25 cellular contexts compared by ENCODE assay signal in the genomic region with DNA sequence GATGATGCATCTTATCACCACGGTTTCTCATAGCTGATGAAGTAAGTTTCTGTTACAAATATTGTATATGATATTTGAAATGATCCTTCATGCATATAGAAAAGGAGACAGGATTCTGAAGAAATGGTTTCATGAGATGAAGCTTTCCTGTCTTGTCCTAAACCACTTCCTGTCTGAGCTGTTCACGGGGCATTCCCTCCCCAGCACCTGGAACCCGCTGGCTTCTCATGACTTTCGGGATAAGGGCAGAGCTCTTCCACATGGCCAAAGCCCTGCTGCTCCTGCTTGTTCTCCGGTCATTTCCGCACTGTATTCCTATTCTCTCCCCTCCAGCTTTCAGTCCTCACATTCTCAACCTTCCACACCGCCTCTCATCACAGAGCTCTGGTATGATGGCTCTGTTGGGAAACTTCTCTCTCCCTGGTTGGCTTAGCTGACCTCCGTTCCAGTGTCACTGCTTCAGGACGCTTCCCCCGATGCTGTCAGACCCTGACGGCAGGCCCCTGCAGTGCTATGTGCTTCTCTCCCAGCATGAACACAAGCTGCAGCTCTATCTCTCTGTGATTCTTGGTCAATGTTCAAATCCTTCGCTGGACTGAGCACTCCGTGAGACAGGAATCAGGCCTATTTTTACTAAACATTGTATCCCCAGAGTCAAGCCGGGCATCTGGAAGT.
DNase-seq lines count a peak whose midpoint lies in the region; ATAC-seq and TF ChIP-seq lines count a peak whose summit lies in the region.
"Had no signal": no experiment of that assay in that cellular context is flagged by ENCODE, and none has a peak within 500 bp of the region (broad histone marks: within the 10 kb centered on the region; RNA-seq: fewer than 3 reads in every experiment).

No MANE protein-coding gene starts in this region.

- H3K4me3 ChIP-seq in left ventricle myocardium inferior: no peak overlapping the region
- H3K4me3 ChIP-seq: colonic mucosa, left lung, psoas muscle, vagina had no signal

- TF ChIP-seq CTCF in left ventricle myocardium inferior (IDR thresholded peaks at IDR 0.05; ENCODE audit: borderline replicate concordance): no peak
- TF ChIP-seq CTCF in nephron (IDR thresholded peaks at IDR 0.05; ENCODE audit: unreplicated experiment in 3 of 3): no peak
- no peak for TF ChIP-seq CTCF in omental fat pad (IDR thresholded peaks at IDR 0.05)

- H3K27ac Mint-ChIP-seq in activated T-helper 17 cell treated with anti-CD3 and anti-CD28 coated beads, Interleukin-2, amount 50 U/mL, for 72 hours: peak overlapping the region; percentile 56
- peak overlapping the region; percentile 36 to 76 (median 71) for H3K27ac Mint-ChIP-seq in nephron
- H3K27ac Mint-ChIP-seq: endodermal cell, HFFc6 had no signal

- H3K9me3 ChIP-seq in left ventricle myocardium inferior (replicated peaks): no peaks in the 10 kb centered on the region
- H3K9me3 ChIP-seq: colonic mucosa, left lung, psoas muscle, vagina had no signal

- no peaks in the 10 kb centered on the region for H3K36me3 Mint-ChIP-seq in activated T-helper 17 cell treated with anti-CD3 and anti-CD28 coated beads, Interleukin-2, amount 50 U/mL, for 72 hours (ENCODE audit: low read depth)
- no peaks in the 10 kb centered on the region for H3K36me3 Mint-ChIP-seq in nephron (ENCODE audit: low read depth)

- H3K27me3 Mint-ChIP-seq in activated T-helper 17 cell treated with anti-CD3 and anti-CD28 coated beads, Interleukin-2, amount 50 U/mL, for 72 hours: no peaks in the 10 kb centered on the region
- no peaks in the 10 kb centered on the region for H3K27me3 Mint-ChIP-seq in nephron (ENCODE audit: low read depth)

- DNase-seq in left ventricle myocardium inferior (no peak), Right ventricle myocardium superior (no peak), DMS 273 treated with DMSO at 0.1 percent for 48 hours (lab: John Stamatoyannopoulos, UW) (no peak), omental fat pad (ENCODE audit: low spot score) (no peak), SIG-M5 (lab: John Stamatoyannopoulos, UW) (no peak)
- DNase-seq: activated CD4-positive, CD25-positive, alpha-beta regulatory T cell; brain microvascular endothelial cell; CD8-positive, alpha-beta memory T cell; colonic mucosa; DMS53; endodermal cell; HFFc6; KG1; left lung; midbrain; NCI-H146; NCI-H2171 treated with DMSO at 0.1 percent for 48 hours; NCI-H524 treated with DMSO at 0.1 percent for 48 hours; psoas muscle; RPMI8226; stimulated activated CD4-positive, alpha-beta T cell treated with anti-CD3 and anti-CD28 coated beads, Interleukin-1b, Interleukin-23, amount 100 ng/mL, for 48 hours had no signal

- no peak overlapping the region for H3K4me3 Mint-ChIP-seq in activated T-helper 17 cell treated with anti-CD3 and anti-CD28 coated beads, Interleukin-2, amount 50 U/mL, for 72 hours
- no peak overlapping the region for H3K4me3 Mint-ChIP-seq in nephron
- H3K4me3 Mint-ChIP-seq: CD8-positive, alpha-beta memory T cell; endodermal cell; HFFc6 had no signal

- ATAC-seq in Right ventricle myocardium superior (ENCODE audit: poor library complexity) (no peak), omental fat pad (ENCODE audit: low FRiP score) (no peak)
- ATAC-seq in activated T-helper 17 cell treated with anti-CD3 and anti-CD28 coated beads, Interleukin-2, amount 50 U/mL, for 72 hours (replicated peaks): peak; percentile 78
- ATAC-seq: left lung, psoas muscle, SK-N-SH treated with all-trans-retinoic acid at 6 μM for 48 hours had no signal

- H3K27me3 ChIP-seq in left ventricle myocardium inferior (ENCODE audit: low read depth): no peaks in the 10 kb centered on the region
- H3K27me3 ChIP-seq: brain microvascular endothelial cell, colonic mucosa, left lung, vagina had no signal

- H3K4me1 Mint-ChIP-seq in activated T-helper 17 cell treated with anti-CD3 and anti-CD28 coated beads, Interleukin-2, amount 50 U/mL, for 72 hours: peaks cover 10% of the 10 kb centered on the region
- H3K4me1 Mint-ChIP-seq in nephron: peaks cover 64% of the 10 kb centered on the region

- H3K27ac ChIP-seq in left ventricle myocardium inferior (replicated peaks): peak overlapping the region; percentile 57
- H3K27ac ChIP-seq: brain microvascular endothelial cell, colonic mucosa, left lung, vagina had no signal

- intact Hi-C loops in left ventricle myocardium inferior (cut with micrococcal nuclease) (no loop called here), Right ventricle myocardium superior (cut with DNase I) (no loop called here)

- H3K4me1 ChIP-seq in left ventricle myocardium inferior: peaks cover 52% of the 10 kb centered on the region
- H3K4me1 ChIP-seq: colonic mucosa, left lung had no signal

- H3K9me3 Mint-ChIP-seq in activated T-helper 17 cell treated with anti-CD3 and anti-CD28 coated beads, Interleukin-2, amount 50 U/mL, for 72 hours: no peaks in the 10 kb centered on the region
- H3K9me3 Mint-ChIP-seq in nephron: no peaks in the 10 kb centered on the region
- H3K9me3 Mint-ChIP-seq: CD8-positive, alpha-beta memory T cell; endodermal cell; HFFc6 had no signal

- H3K36me3 ChIP-seq in left ventricle myocardium inferior: peaks cover 15% of the 10 kb centered on the region
- H3K36me3 ChIP-seq: brain microvascular endothelial cell, colonic mucosa had no signal
